5 cellular contexts compared by ENCODE assay signal in the genomic region with DNA sequence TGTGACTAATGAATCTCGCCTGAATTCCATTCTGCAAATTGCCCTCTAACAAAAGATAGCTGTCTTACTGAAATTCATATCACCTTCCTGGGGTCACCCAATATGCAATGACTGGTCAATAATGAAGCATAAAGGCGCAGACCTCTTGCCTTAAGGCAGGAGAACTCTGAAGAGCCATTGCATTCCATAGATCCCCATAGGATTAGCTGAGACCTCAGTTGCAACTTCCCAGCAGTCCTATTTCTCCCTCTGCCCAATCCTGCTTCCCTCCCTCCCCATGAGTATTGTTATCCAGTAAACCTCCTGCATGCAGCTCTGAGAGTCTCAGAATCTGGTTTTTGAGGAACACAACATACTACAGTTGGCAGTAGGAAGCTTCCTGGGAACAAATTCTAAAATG.
"Had no signal": no experiment of that assay in that cellular context is flagged by ENCODE, and none has a peak within 500 bp of the region (broad histone marks: within the 10 kb centered on the region; RNA-seq: fewer than 3 reads in every experiment).

No MANE protein-coding gene starts in this region.

- H3K4me3 ChIP-seq: GM23338 had no signal

- H3K27ac Mint-ChIP-seq: GM23338, IgD-negative memory B cell had no signal

- H3K4me2 ChIP-seq: GM23338 had no signal

- H3K27me3 Mint-ChIP-seq: IgD-negative memory B cell had no signal

- H3K4me3 Mint-ChIP-seq: GM23338, IgD-negative memory B cell had no signal

- H3K4me1 Mint-ChIP-seq: IgD-negative memory B cell had no signal

- H3K27ac ChIP-seq: HL-60 had no signal

- H2AFZ ChIP-seq: GM23338 had no signal

- DNase-seq: HCEC 1CT had no signal

- ATAC-seq: GM23338, HepG2 had no signal

- H3K36me3 Mint-ChIP-seq: IgD-negative memory B cell had no signal
